ENCODE assay signal across 23 cellular contexts in the genomic region with DNA sequence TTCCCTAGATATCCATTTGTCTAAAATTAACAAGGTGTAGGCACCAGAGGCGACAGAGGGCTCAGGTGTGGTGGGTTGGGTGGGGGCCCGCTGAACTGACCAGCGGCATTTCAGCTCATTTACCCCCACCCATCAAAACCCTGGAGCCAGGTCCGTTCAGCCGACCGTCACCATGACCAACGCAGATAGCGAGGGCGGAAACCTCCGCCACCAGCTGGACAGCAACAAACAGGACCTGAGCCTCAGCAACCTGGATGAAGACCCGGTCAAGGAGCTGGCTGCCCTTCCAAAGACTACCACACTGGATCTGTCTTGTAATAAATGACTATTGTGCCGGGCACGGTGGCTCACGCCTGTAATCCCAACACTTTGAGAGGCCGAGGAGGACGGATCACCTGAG.
"Had no signal": no experiment of that assay in that cellular context is flagged by ENCODE, and none has a peak within 500 bp of the region (broad histone marks: within the 10 kb centered on the region; RNA-seq: fewer than 3 reads in every experiment).

No MANE protein-coding gene starts in this region.

- H3K9me3 ChIP-seq: mucosa of descending colon, ovary, psoas muscle, stomach, vagina had no signal

- H3K36me3 ChIP-seq: cardiac muscle cell, ovary, stomach, vagina had no signal

- H3K9me3 Mint-ChIP-seq: dendritic cell treated with granulocyte-macrophage colony-stimulating factor and Interleukin-4, amounts not matched to agents 40 ng/mL and 50 ng/mL, for 4 days; stimulated activated effector memory CD8-positive, alpha-beta T cell treated with anti-CD3 and anti-CD28 coated beads, Interleukin-12 subunit alpha, Interleukin-12 subunit beta, amount 100 ng/mL, for 72 hours had no signal

- H3K4me1 Mint-ChIP-seq: immature natural killer cell; naive B cell; stimulated activated effector memory CD8-positive, alpha-beta T cell treated with anti-CD3 and anti-CD28 coated beads, Interleukin-12 subunit alpha, Interleukin-12 subunit beta, amount 100 ng/mL, for 72 hours had no signal

- H3K27me3 ChIP-seq: cardiac muscle cell, ovary, stomach, vagina had no signal

- H3K4me3 ChIP-seq: cardiac muscle cell, mucosa of descending colon, ovary, psoas muscle, smooth muscle cell, stomach, vagina had no signal

- H3K4me3 Mint-ChIP-seq: dendritic cell treated with granulocyte-macrophage colony-stimulating factor and Interleukin-4, amounts not matched to agents 40 ng/mL and 50 ng/mL, for 4 days; neural crest cell had no signal

- H3K4me1 ChIP-seq: stomach, vagina had no signal

- H3K36me3 Mint-ChIP-seq: immature natural killer cell; naive B cell; stimulated activated effector memory CD8-positive, alpha-beta T cell treated with anti-CD3 and anti-CD28 coated beads, Interleukin-12 subunit alpha, Interleukin-12 subunit beta, amount 100 ng/mL, for 72 hours had no signal

- DNase-seq: activated CD4-positive, alpha-beta T cell treated with anti-CD3 and anti-CD28 coated beads for 48 hours; activated CD4-positive, CD25-positive, alpha-beta regulatory T cell; activated effector memory CD4-positive, alpha-beta T cell treated with anti-CD3 and anti-CD28 coated beads, Interleukin-2, amount 50 U/mL, for 16 hours; activated naive CD4-positive, alpha-beta T cell treated with anti-CD3 and anti-CD28 coated beads, Interleukin-2, amount 50 U/mL, for 16 hours; amniotic stem cell; effector CD8-positive, alpha-beta T cell; immature natural killer cell; kidney glomerular epithelial cell; left ventricle myocardium superior; naive B cell; ovary; psoas muscle; stimulated activated CD4-positive, alpha-beta T cell treated with anti-CD3 and anti-CD28 coated beads, Interleukin-4, amount 100 ng/mL, for 24 hours; T1000 had no signal

- H3K27ac ChIP-seq: cardiac muscle cell, ovary, psoas muscle, vagina had no signal

- H3K4me2 ChIP-seq: smooth muscle cell had no signal

- H3K27ac Mint-ChIP-seq: activated CD8-positive, alpha-beta T cell treated with anti-CD3 and anti-CD28 coated beads for 36 hours; dendritic cell treated with granulocyte-macrophage colony-stimulating factor and Interleukin-4, amounts not matched to agents 40 ng/mL and 50 ng/mL, for 4 days; immature natural killer cell; stimulated activated effector memory CD8-positive, alpha-beta T cell treated with anti-CD3 and anti-CD28 coated beads, Interleukin-12 subunit alpha, Interleukin-12 subunit beta, amount 100 ng/mL, for 72 hours had no signal

- H3K27me3 Mint-ChIP-seq: activated CD8-positive, alpha-beta T cell treated with anti-CD3 and anti-CD28 coated beads for 36 hours had no signal
